ENCODE assay signal across 8 cellular contexts in the genomic region with DNA sequence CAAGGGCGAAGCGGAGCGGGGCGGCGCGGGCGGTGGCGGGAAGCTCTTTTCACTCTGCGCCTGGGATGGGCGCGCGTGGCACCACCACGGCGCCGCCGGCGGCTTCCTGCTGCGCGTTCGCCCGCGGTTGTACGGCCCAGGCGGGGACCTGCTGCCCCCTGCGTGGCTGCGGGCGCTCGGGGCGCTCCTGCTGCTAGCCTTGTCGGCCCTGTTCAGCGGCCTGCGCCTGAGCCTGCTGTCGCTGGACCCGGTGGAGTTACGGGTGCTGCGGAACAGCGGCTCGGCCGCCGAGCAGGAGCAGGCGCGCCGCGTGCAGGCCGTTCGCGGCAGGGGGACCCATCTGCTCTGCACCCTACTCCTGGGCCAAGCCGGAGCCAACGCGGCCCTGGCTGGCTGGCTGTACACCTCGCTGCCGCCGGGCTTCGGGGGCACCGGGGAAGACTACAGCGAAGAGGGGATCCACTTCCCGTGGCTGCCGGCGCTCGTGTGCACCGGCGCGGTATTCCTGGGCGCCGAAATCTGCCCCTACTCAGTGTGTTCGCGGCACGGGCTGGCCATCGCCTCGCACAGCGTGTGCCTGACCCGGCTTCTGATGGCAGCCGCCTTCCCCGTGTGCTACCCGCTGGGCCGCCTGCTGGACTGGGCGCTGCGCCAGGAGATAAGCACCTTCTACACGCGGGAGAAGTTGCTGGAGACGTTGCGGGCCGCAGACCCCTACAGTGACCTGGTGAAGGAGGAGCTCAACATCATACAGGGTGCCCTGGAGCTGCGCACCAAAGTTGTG. TPM values are rescaled to one million over a fixed set of nuclear protein-coding genes. Genes with fewer than 3 reads are reported as not detected.
DNase-seq lines count a peak whose midpoint lies in the region; ATAC-seq and FAIRE-seq lines count a peak whose summit lies in the region.

No MANE protein-coding gene starts in this region.

- H3K27ac Mint-ChIP-seq in activated naive CD4-positive, alpha-beta T cell treated with anti-CD3 and anti-CD28 coated beads, Interleukin-2, amount 50 U/mL, for 72 hours: no peak overlapping the region

- H3K27ac ChIP-seq in iPS DF 6.9 (ENCODE audit: low read length): no peak overlapping the region
- H3K27ac ChIP-seq in small intestine (ENCODE audit: low read depth in 1 of 2, low read length in 1 of 2): no peak overlapping the region

- H3K4me1 ChIP-seq in iPS DF 6.9 (ENCODE audit: control insufficient read depth, insufficient read depth, low read length): 0 out of 2 replicates have a peak, but pooled peaks cover 1% of the 10 kb centered on the region
- peaks cover 0 to 2% of the 10 kb centered on the region in 2 donors for H3K4me1 ChIP-seq in small intestine (ENCODE audit: control insufficient read depth in 2 of 2, insufficient read depth in 1 of 2, low read depth in 1 of 2, low read length in 1 of 2)

- H3K36me3 Mint-ChIP-seq in activated naive CD4-positive, alpha-beta T cell treated with anti-CD3 and anti-CD28 coated beads, Interleukin-2, amount 50 U/mL, for 72 hours: peaks cover 9 to 16% of the 10 kb centered on the region in 2 donors

- peak; percentile 31 for ATAC-seq in GM18519 (IDR thresholded peaks at IDR 0.05; ENCODE audit: low FRiP score, unreplicated experiment)
- peak; percentile 37 for ATAC-seq in HG03342 (IDR thresholded peaks at IDR 0.05; ENCODE audit: unreplicated experiment)
- ATAC-seq in activated naive CD4-positive, alpha-beta T cell treated with anti-CD3 and anti-CD28 coated beads, Interleukin-2, amount 50 U/mL, for 72 hours: peak; percentile 47 to 63
- ATAC-seq in HG03571 (IDR thresholded peaks at IDR 0.05; ENCODE audit: unreplicated experiment): no peak

- H3K36me3 ChIP-seq in iPS DF 6.9 (ENCODE audit: control insufficient read depth, insufficient read depth, low read length) (no peaks in the 10 kb centered on the region; the same call in 1 of the 2 replicates), small intestine (ENCODE audit: control insufficient read depth in 2 of 2, insufficient read depth in 2 of 2, low read length in 2 of 2) (no peaks in the 10 kb centered on the region)

- H3K27me3 ChIP-seq in iPS DF 6.9 (ENCODE audit: control insufficient read depth, insufficient read depth, low read length) (peaks cover 24% of the 10 kb centered on the region), small intestine (ENCODE audit: control insufficient read depth in 2 of 2, insufficient read depth in 2 of 2, low read length in 2 of 2) (peaks cover 9 to 17% of the 10 kb centered on the region in 2 donors)

- H3K9me3 ChIP-seq in iPS DF 6.9 (ENCODE audit: control insufficient read depth, insufficient read depth, low read length): no peaks in the 10 kb centered on the region
- H3K9me3 ChIP-seq in small intestine (ENCODE audit: control insufficient read depth, low read depth): no peaks in the 10 kb centered on the region

- peak overlapping the region; percentile 51; the same call in 1 of the 2 replicates for H3K4me3 ChIP-seq in iPS DF 6.9 (ENCODE audit: low read length)
- H3K4me3 ChIP-seq in small intestine (ENCODE audit: low read depth in 1 of 2, low read length in 2 of 2): peak overlapping the region; percentile 29 to 42

- no peak for FAIRE-seq in small intestine (lab: Jason Lieb, UNC)

- no CpG with 5 or more reads among the region's 84 CpGs for WGBS in iPS DF 6.9 (ENCODE audit: insufficient coverage, insufficient read length)
- 3 to 5% (median 4%) methylated on average over 52 to 84 of the region's 84 CpGs for WGBS in small intestine, 3 donors

- DNase-seq in 8988T (peak; percentile 33), iPS DF 6.9 (ENCODE audit: low read depth, low spot score) (no peak), small intestine (no peak), T-helper 9 cell (no peak)
- peak in 1 of 2 donors; percentile 28 for DNase-seq in activated naive CD4-positive, alpha-beta T cell treated with anti-CD3 and anti-CD28 coated beads, Interleukin-2, amount 50 U/mL, for 72 hours (ENCODE audit: low spot score in 2 of 2)

- no peaks in the 10 kb centered on the region for H3K9me3 Mint-ChIP-seq in activated naive CD4-positive, alpha-beta T cell treated with anti-CD3 and anti-CD28 coated beads, Interleukin-2, amount 50 U/mL, for 72 hours

RNA-seq across cellular contexts. Expression of a gene that starts 0.9 kb away (rescaled TPM):
- total RNA-seq in activated naive CD4-positive, alpha-beta T cell treated with anti-CD3 and anti-CD28 coated beads, Interleukin-2, amount 50 U/mL, for 72 hours: 1 to 10 TPM in 1 of 2 donors, under 1 TPM in 1; 0.23 to 2.2 TPM
- polyA plus RNA-seq in small intestine: under 1 TPM in 1 of 3 donors, not detected in 2; 0.63 TPM
